ENCODE assay signal across 9 cellular contexts in genomic region chr11:117829369-117829725, GRCh38. TPM values are rescaled to one million over a fixed set of nuclear protein-coding genes. Genes with fewer than 3 reads are reported as not detected.
DNase-seq lines count a peak whose midpoint lies in the region; ATAC-seq and TF ChIP-seq lines count a peak whose summit lies in the region.
"Had no signal": no experiment of that assay in that cellular context is flagged by ENCODE, and none has a peak within 500 bp of the region (broad histone marks: within the 10 kb centered on the region; RNA-seq: fewer than 3 reads in every experiment).

No MANE protein-coding gene starts in this region.

- no peak overlapping the region for H3K4me3 ChIP-seq in right atrium auricular region
- H3K4me3 ChIP-seq: tibial artery had no signal

- no peak for ATAC-seq in activated CD8-positive, alpha-beta T cell treated with anti-CD3 and anti-CD28 coated beads, Interleukin-2, amount 10 ng/mL, durations not matched to agents 7 days and 5 days
- no peak for ATAC-seq in stimulated activated naive CD8-positive, alpha-beta T cell treated with anti-CD3 and anti-CD28 coated beads, Interleukin-15, amount 100 ng/mL, for 72 hours
- ATAC-seq in HG03342 (IDR thresholded peaks at IDR 0.05; ENCODE audit: unreplicated experiment) = no peak

- H3K36me3 Mint-ChIP-seq in activated CD8-positive, alpha-beta T cell treated with anti-CD3 and anti-CD28 coated beads, Interleukin-2, amount 10 ng/mL, durations not matched to agents 7 days and 5 days (ENCODE audit: low read depth) = no peaks in the 10 kb centered on the region

- no peaks in the 10 kb centered on the region for H3K27me3 ChIP-seq in right atrium auricular region

- H3K36me3 ChIP-seq in right atrium auricular region = no peaks in the 10 kb centered on the region
- H3K36me3 ChIP-seq: tibial artery had no signal

- peaks cover 0 to 45% of the 10 kb centered on the region in 2 donors for H3K4me1 ChIP-seq in right atrium auricular region

- no peaks in the 10 kb centered on the region for H3K9me3 Mint-ChIP-seq in activated CD8-positive, alpha-beta T cell treated with anti-CD3 and anti-CD28 coated beads, Interleukin-2, amount 10 ng/mL, durations not matched to agents 7 days and 5 days (ENCODE audit: insufficient read depth)
- H3K9me3 Mint-ChIP-seq in stimulated activated naive CD8-positive, alpha-beta T cell treated with anti-CD3 and anti-CD28 coated beads, Interleukin-15, amount 100 ng/mL, for 72 hours = no peaks in the 10 kb centered on the region

- H3K4me3 Mint-ChIP-seq in activated CD8-positive, alpha-beta T cell treated with anti-CD3 and anti-CD28 coated beads, Interleukin-2, amount 10 ng/mL, durations not matched to agents 7 days and 5 days = no peak overlapping the region
- peak overlapping the region; percentile 38 to 80 for H3K4me3 Mint-ChIP-seq in stimulated activated naive CD8-positive, alpha-beta T cell treated with anti-CD3 and anti-CD28 coated beads, Interleukin-15, amount 100 ng/mL, for 72 hours

- peak; percentile 1 for DNase-seq in activated CD4-positive, alpha-beta T cell treated with anti-CD3 and anti-CD28 coated beads for 48 hours
- DNase-seq in activated CD4-positive, alpha-beta T cell treated with anti-CD3 and anti-CD28 coated beads, Interleukin-2, amount 50 U/mL, for 4 hours = no peak
- no peak for DNase-seq in activated CD8-positive, alpha-beta T cell treated with anti-CD3 and anti-CD28 coated beads, Interleukin-2, amount 10 ng/mL, durations not matched to agents 7 days and 5 days
- DNase-seq in right atrium auricular region (ENCODE audit: low spot score) = no peak
- DNase-seq in stimulated activated naive CD8-positive, alpha-beta T cell treated with anti-CD3 and anti-CD28 coated beads, Interleukin-15, amount 100 ng/mL, for 72 hours = no peak
- no peak for DNase-seq in NCI-H1417 (lab: John Stamatoyannopoulos, UW)
- DNase-seq in ACHN = no peak

- H3K27me3 Mint-ChIP-seq in activated CD8-positive, alpha-beta T cell treated with anti-CD3 and anti-CD28 coated beads, Interleukin-2, amount 10 ng/mL, durations not matched to agents 7 days and 5 days (ENCODE audit: low read depth) = no peaks in the 10 kb centered on the region
- H3K27me3 Mint-ChIP-seq in stimulated activated naive CD8-positive, alpha-beta T cell treated with anti-CD3 and anti-CD28 coated beads, Interleukin-15, amount 100 ng/mL, for 72 hours = no peaks in the 10 kb centered on the region

- TF ChIP-seq CTCF in right atrium auricular region (IDR thresholded peaks at IDR 0.05) = no peak

- peak overlapping the region; percentile 46 to 63 for H3K27ac ChIP-seq in right atrium auricular region
- H3K27ac ChIP-seq: tibial artery had no signal

- POLR2A ChIA-PET in activated CD8-positive, alpha-beta T cell treated with anti-CD3 and anti-CD28 coated beads, Interleukin-2, amount 10 ng/mL, durations not matched to agents 7 days and 5 days (lab: Charles Lee) = interaction anchor here (0.8 to 3.5 kb wide), 2 partner anchors 14 to 121 kb away, joined by 3 to 25 read pairs; no protein-coding TSS in a partner anchor

- peaks cover 77% of the 10 kb centered on the region for H3K4me1 Mint-ChIP-seq in activated CD8-positive, alpha-beta T cell treated with anti-CD3 and anti-CD28 coated beads, Interleukin-2, amount 10 ng/mL, durations not matched to agents 7 days and 5 days (ENCODE audit: low read depth)
- peaks cover 73% of the 10 kb centered on the region for H3K4me1 Mint-ChIP-seq in stimulated activated naive CD8-positive, alpha-beta T cell treated with anti-CD3 and anti-CD28 coated beads, Interleukin-15, amount 100 ng/mL, for 72 hours

- CTCF ChIA-PET in activated CD8-positive, alpha-beta T cell treated with anti-CD3 and anti-CD28 coated beads, Interleukin-2, amount 10 ng/mL, durations not matched to agents 7 days and 5 days (lab: Charles Lee) = interaction anchor here (2.9 to 10.1 kb wide), 4 partner anchors 13 to 224 kb away, joined by 13 to 104 read pairs (median 50); no protein-coding TSS in a partner anchor

- in situ Hi-C loops in ACHN (cut with HindIII; ENCODE audit: low pct_ligation_motif_present, low pct_unique_long_range_greater_than_20kb, low sequenced_read_pairs) = no loop called here

- no peaks in the 10 kb centered on the region for H3K9me3 ChIP-seq in right atrium auricular region
- H3K9me3 ChIP-seq: tibial artery had no signal

- peak overlapping the region; percentile 90 for H3K27ac Mint-ChIP-seq in activated CD8-positive, alpha-beta T cell treated with anti-CD3 and anti-CD28 coated beads, Interleukin-2, amount 10 ng/mL, durations not matched to agents 7 days and 5 days
- H3K27ac Mint-ChIP-seq in stimulated activated naive CD8-positive, alpha-beta T cell treated with anti-CD3 and anti-CD28 coated beads, Interleukin-15, amount 100 ng/mL, for 72 hours = peak overlapping the region; percentile 34 to 85

RNA-seq across cellular contexts. Expression of gene FXYD2, which starts 4.8 kb away (rescaled TPM):
- total RNA-seq in activated CD8-positive, alpha-beta T cell treated with anti-CD3 and anti-CD28 coated beads, Interleukin-2, amount 10 ng/mL, durations not matched to agents 7 days and 5 days = 10 to 100 TPM; 22.5 to 24.3 TPM
- under 1 TPM; 0.59 to 0.78 TPM for total RNA-seq in right atrium auricular region

RNA-seq across cellular contexts. Expression of gene DSCAML1, which starts 32.3 kb away (rescaled TPM):
- under 1 TPM; 0.16 to 0.37 TPM for total RNA-seq in activated CD8-positive, alpha-beta T cell treated with anti-CD3 and anti-CD28 coated beads, Interleukin-2, amount 10 ng/mL, durations not matched to agents 7 days and 5 days
- total RNA-seq in right atrium auricular region = 1 to 10 TPM in 1 of 2 donors, under 1 TPM in 1; 0.67 to 1.3 TPM

RNA-seq across cellular contexts. Expression of gene FXYD6, which starts 47.1 kb away (rescaled TPM):
- under 1 TPM in 1 of 2 experiments, not detected in 1; 0.24 TPM for total RNA-seq in activated CD8-positive, alpha-beta T cell treated with anti-CD3 and anti-CD28 coated beads, Interleukin-2, amount 10 ng/mL, durations not matched to agents 7 days and 5 days
- 10 to 100 TPM; 28.6 to 42.6 TPM for total RNA-seq in right atrium auricular region

Comparison
In these comparisons a context has a peak if more than half of its experiments do, and no peak if none do; other contexts are left out.
1. RNA of gene FXYD2, which starts 4.8 kb away (total RNA-seq): 22.5 to 24.3 TPM in activated CD8-positive, alpha-beta T cell treated with anti-CD3 and anti-CD28 coated beads, Interleukin-2, amount 10 ng/mL, durations not matched to agents 7 days and 5 days; 0.59 to 0.78 TPM in right atrium auricular region; every median in the first group is over 10 times any median in the second.
2. RNA of gene FXYD6, which starts 47.1 kb away (total RNA-seq): 28.6 to 42.6 TPM in right atrium auricular region; 0.24 TPM in activated CD8-positive, alpha-beta T cell treated with anti-CD3 and anti-CD28 coated beads, Interleukin-2, amount 10 ng/mL, durations not matched to agents 7 days and 5 days; every median in the first group is over 10 times any median in the second.